Comparison of ENCODE assay signal across 9 cellular contexts in the genomic region with DNA sequence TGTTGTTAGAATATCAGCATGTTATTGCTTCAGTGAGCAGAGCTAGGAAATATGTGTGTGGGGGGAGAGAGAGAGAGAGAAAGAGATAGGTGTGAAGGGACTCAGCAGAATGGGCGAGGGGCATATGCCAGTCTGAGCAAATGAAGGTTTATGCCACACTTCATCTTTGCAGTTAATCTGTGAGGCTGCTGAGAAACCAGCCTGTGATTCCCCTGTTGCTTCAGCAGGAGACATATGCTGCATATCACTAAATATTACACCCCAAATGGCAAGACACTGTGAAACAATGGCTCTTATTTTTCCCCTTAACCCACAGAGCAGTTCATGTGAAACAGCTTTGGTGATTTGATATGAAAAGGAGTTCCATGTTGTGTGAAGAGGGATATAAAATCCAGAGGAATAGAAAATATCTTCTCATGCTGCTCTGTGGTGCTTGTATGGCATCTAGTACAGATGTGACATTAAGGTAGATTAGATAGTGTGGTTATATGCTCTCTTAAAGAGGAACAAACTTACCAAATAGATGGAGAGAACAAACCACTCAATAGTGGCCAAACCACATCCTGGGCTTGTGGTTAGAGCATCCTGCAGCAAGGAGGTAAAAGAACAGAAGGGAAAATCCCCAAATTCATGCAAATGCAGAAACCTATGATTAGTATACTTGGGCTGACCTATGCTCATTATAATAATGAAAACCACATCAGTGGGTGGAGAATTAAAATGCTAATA.
DNase-seq lines count a peak whose midpoint lies in the region; ATAC-seq and TF ChIP-seq lines count a peak whose summit lies in the region.
"Had no signal": no experiment of that assay in that cellular context is flagged by ENCODE, and none has a peak within 500 bp of the region (broad histone marks: within the 10 kb centered on the region; RNA-seq: fewer than 3 reads in every experiment).

No MANE protein-coding gene starts in this region.

- intact Hi-C loops in A673 (cut with micrococcal nuclease; ENCODE audit: unreplicated experiment) = no loop called here

- peaks cover 5% of the 10 kb centered on the region for H3K9me3 Mint-ChIP-seq in central memory CD8-positive, alpha-beta T cell

- no peaks in the 10 kb centered on the region for H3K27me3 ChIP-seq in A673 (replicated peaks; ENCODE audit: insufficient read depth, low read depth, low read length, poor library complexity)

- peak overlapping the region; percentile 53 for H3K27ac Mint-ChIP-seq in central memory CD8-positive, alpha-beta T cell (ENCODE audit: low read depth)

- no peaks in the 10 kb centered on the region for H3K4me1 ChIP-seq in A673 (ENCODE audit: insufficient read depth, low read length, poor library complexity, severe bottlenecking)
- H3K4me1 ChIP-seq: pancreas had no signal

- peak overlapping the region; percentile 80 for H3K4me3 Mint-ChIP-seq in central memory CD8-positive, alpha-beta T cell

- ATAC-seq in GM19328 (IDR thresholded peaks at IDR 0.05; ENCODE audit: unreplicated experiment) (peak; percentile 97), HG03196 (IDR thresholded peaks at IDR 0.05; ENCODE audit: unreplicated experiment) (peak; percentile 93), omental fat pad (ENCODE audit: low FRiP score) (no peak)
- peak; percentile 84 for ATAC-seq in central memory CD8-positive, alpha-beta T cell (replicated peaks; ENCODE audit: extremely low read depth, poor library complexity, severe bottlenecking)

- CTCF ChIA-PET in A673 (lab: Charles Lee) = no interaction called here

- H3K36me3 Mint-ChIP-seq in central memory CD8-positive, alpha-beta T cell (ENCODE audit: insufficient read depth) = peaks cover 5% of the 10 kb centered on the region

- H3K27me3 Mint-ChIP-seq in central memory CD8-positive, alpha-beta T cell = no peaks in the 10 kb centered on the region

- POLR2A ChIA-PET in A673 (lab: Charles Lee; ENCODE audit: low non-redundant PET) = no interaction called here

- DNase-seq in UCSD-AML1 (lab: John Stamatoyannopoulos, UW; ENCODE audit: unreplicated experiment) (peak; percentile 49), omental fat pad (ENCODE audit: low spot score) (no peak), A673 (ENCODE audit: low spot score) (no peak), NCI-H2196 treated with DMSO at 0.1 percent for 48 hours (lab: John Stamatoyannopoulos, UW; ENCODE audit: unreplicated experiment) (no peak)
- peak; percentile 59 to 82 for DNase-seq in central memory CD8-positive, alpha-beta T cell (ENCODE audit: low spot score in 2 of 2)
- DNase-seq in stimulated activated CD8-positive, alpha-beta memory T cell treated with anti-CD3 and anti-CD28 coated beads, Interleukin-7, amount 100 ng/mL, for 1 hour (ENCODE audit: low read depth in 2 of 2) = peak; percentile 46 to 48
- DNase-seq: pancreas had no signal

- TF ChIP-seq CTCF in omental fat pad (IDR thresholded peaks at IDR 0.05) (no peak), A673 (conservative IDR thresholded peaks at IDR 0.05; ENCODE audit: low read depth, low read length) (no peak)

- H3K36me3 ChIP-seq in A673 (ENCODE audit: insufficient read depth, low read length, poor library complexity, severe bottlenecking) = no peaks in the 10 kb centered on the region
- H3K36me3 ChIP-seq: pancreas had no signal

- H3K27ac ChIP-seq in A673 (ENCODE audit: low read depth, low read length, poor library complexity, severe bottlenecking) = no peak overlapping the region
- H3K27ac ChIP-seq: pancreas had no signal

- no peaks in the 10 kb centered on the region for H3K9me3 ChIP-seq in A673 (ENCODE audit: low read depth, low read length, poor library complexity, severe bottlenecking)
- H3K9me3 ChIP-seq: pancreas had no signal

- H3K4me1 Mint-ChIP-seq in central memory CD8-positive, alpha-beta T cell = peaks cover 43% of the 10 kb centered on the region

- BruUV-seq in A673 (replicated peaks; lab: Mats Ljungman, UMichigan) = no TSS peak

- H3K4me3 ChIP-seq in A673 (ENCODE audit: low read depth, low read length, poor library complexity, severe bottlenecking) = no peak overlapping the region
- H3K4me3 ChIP-seq: pancreas had no signal

Comparison
In these comparisons a context has a peak if more than half of its experiments do, and no peak if none do; other contexts are left out.
1. DNase-seq: peak in UCSD-AML1 (single experiment), central memory CD8-positive, alpha-beta T cell (2 of 2) and stimulated activated CD8-positive, alpha-beta memory T cell treated with anti-CD3 and anti-CD28 coated beads, Interleukin-7, amount 100 ng/mL, for 1 hour (2 of 2); none in omental fat pad (single experiment), A673 (single experiment) and NCI-H2196 treated with DMSO at 0.1 percent for 48 hours (single experiment).